In genomic region chr12:56931474-56931978, GRCh38 we compare ENCODE assay signal across 8 cellular contexts. TPM values are rescaled to one million over a fixed set of nuclear protein-coding genes. Genes with fewer than 3 reads are reported as not detected.
A peak's percentile ranks its signal among the peaks of the same experiment; 100 is the strongest.
DNase-seq lines count a peak whose midpoint lies in the region; ATAC-seq and TF ChIP-seq lines count a peak whose summit lies in the region.

No MANE protein-coding gene starts in this region.

- H3K27ac ChIP-seq in right atrium auricular region (no peak overlapping the region), thymus (ENCODE audit: low read depth) (peak overlapping the region; percentile 31)

- ATAC-seq in Right ventricle myocardium superior (ENCODE audit: poor library complexity) (peak; percentile 66), GM21717 (IDR thresholded peaks at IDR 0.05; ENCODE audit: unreplicated experiment) (no peak), esophagus mucosa (no peak)

- no peak for TF ChIP-seq CTCF in right atrium auricular region (IDR thresholded peaks at IDR 0.05)

- H3K36me3 ChIP-seq in right atrium auricular region (no peaks in the 10 kb centered on the region), thymus (ENCODE audit: control insufficient read depth, insufficient read depth) (no peaks in the 10 kb centered on the region)

- WGBS in thymus = 82% methylated on average over 2 of the region's 2 CpGs

- DNase-seq in Right ventricle myocardium superior (no peak), right atrium auricular region (ENCODE audit: low spot score) (no peak), SIG-M5 treated with dmso at 0.1 percent for 504 hours (lab: John Stamatoyannopoulos, UW; ENCODE audit: unreplicated experiment) (peak; percentile 90), glomerular visceral epithelial cell (ENCODE audit: extremely low spot score) (peak; percentile 21), HuH-7 (ENCODE audit: low spot score) (no peak)

- no peaks in the 10 kb centered on the region for H3K4me1 ChIP-seq in right atrium auricular region
- H3K4me1 ChIP-seq in thymus (ENCODE audit: control insufficient read depth, insufficient read depth, low read length) = peaks cover 6% of the 10 kb centered on the region

- H3K4me3 ChIP-seq in right atrium auricular region = no peak overlapping the region
- H3K4me3 ChIP-seq in thymus (ENCODE audit: low read length) = no peak overlapping the region

- intact Hi-C loops in Right ventricle myocardium superior (cut with DNase I) = no loop called here

- H3K27me3 ChIP-seq in right atrium auricular region (no peaks in the 10 kb centered on the region), thymus (ENCODE audit: control insufficient read depth, insufficient read depth) (no peaks in the 10 kb centered on the region)

- no peaks in the 10 kb centered on the region for H3K9me3 ChIP-seq in right atrium auricular region
- H3K9me3 ChIP-seq in thymus (ENCODE audit: control insufficient read depth) = no peaks in the 10 kb centered on the region

RNA-seq across cellular contexts. Expression of gene SDR9C7, which starts 2.7 kb away (rescaled TPM):
- total RNA-seq in Right ventricle myocardium superior (not detected), right atrium auricular region (under 1 TPM in 1 of 2 donors, not detected in 1; 0.28 TPM), esophagus mucosa (26.0 TPM)
- 2.3 TPM for polyA plus RNA-seq in thymus

RNA-seq across cellular contexts. Expression of gene RDH16, which starts 25.9 kb away (rescaled TPM):
- total RNA-seq in Right ventricle myocardium superior = 0.24 TPM
- under 1 TPM in 1 of 2 donors, not detected in 1; 0.16 TPM for total RNA-seq in right atrium auricular region
- 1.8 TPM for polyA plus RNA-seq in thymus
- total RNA-seq in esophagus mucosa = 2.4 TPM

Comparison
In these comparisons a context has a peak if more than half of its experiments do, and no peak if none do; other contexts are left out.
1. DNase-seq: peak in SIG-M5 treated with dmso at 0.1 percent for 504 hours (single experiment) and glomerular visceral epithelial cell (single experiment); none in Right ventricle myocardium superior (single experiment), right atrium auricular region (single experiment) and HuH-7 (single experiment).
2. RNA of gene SDR9C7, which starts 2.7 kb away (total RNA-seq): 26.0 TPM in esophagus mucosa (single experiment); 0.28 TPM in right atrium auricular region and not detected in Right ventricle myocardium superior (single experiment); every median in the first group is over 10 times any median in the second.